ENCODE assay signal across 15 cellular contexts in genomic region chr3:63333815-63334214, GRCh38. TPM values are rescaled to one million over a fixed set of nuclear protein-coding genes. Genes with fewer than 3 reads are reported as not detected.
DNase-seq lines count a peak whose midpoint lies in the region; FAIRE-seq and TF ChIP-seq lines count a peak whose summit lies in the region.
"Had no signal": no experiment of that assay in that cellular context is flagged by ENCODE, and none has a peak within 500 bp of the region (broad histone marks: within the 10 kb centered on the region; RNA-seq: fewer than 3 reads in every experiment).

No MANE protein-coding gene starts in this region.

- H3K4me2 ChIP-seq in H9 (ENCODE audit: insufficient read depth, insufficient read length, low read length): no peak overlapping the region

- no peak overlapping the region for H3K4me3 Mint-ChIP-seq in H9
- H3K4me3 Mint-ChIP-seq in T-helper 2 cell treated with Interferon-gamma antibody and Interleukin-4, amounts not matched to agents 5 μg/mL and 100 μg/mL, for 36 hours: no peak overlapping the region
- H3K4me3 Mint-ChIP-seq: activated T-helper 17 cell treated with anti-CD3 and anti-CD28 coated beads, Interleukin-2, amount 50 U/mL, for 72 hours; central memory CD8-positive, alpha-beta T cell; nephron progenitor cell; stimulated activated memory B cell treated with anti-CD40 and anti-IgM and Interleukin-4, amounts not matched to agents 10 μg/mL and 1 μg/mL and 100 μg/mL, for 72 hours had no signal

- H2BK15ac ChIP-seq in H9 (ENCODE audit: low read depth, low read length): no peak overlapping the region

- H3K27me3 Mint-ChIP-seq in H9 (ENCODE audit: low read depth): no peaks in the 10 kb centered on the region; the same call in 1 of the 2 replicates
- H3K27me3 Mint-ChIP-seq in T-helper 2 cell treated with Interferon-gamma antibody and Interleukin-4, amounts not matched to agents 5 μg/mL and 100 μg/mL, for 36 hours (ENCODE audit: low read depth): no peaks in the 10 kb centered on the region
- H3K27me3 Mint-ChIP-seq: activated T-helper 17 cell treated with anti-CD3 and anti-CD28 coated beads, Interleukin-2, amount 50 U/mL, for 72 hours; central memory CD8-positive, alpha-beta T cell had no signal

- FAIRE-seq in urothelium cell line (lab: Jason Lieb, UNC): no peak

- in situ Hi-C loops in HAP-1 (cut with MboI; ENCODE audit: low sequenced_read_pairs): no loop called here

- H3K4ac ChIP-seq in H9 (ENCODE audit: low read depth, low read length): no peak overlapping the region

- no peak overlapping the region for H2BK120ac ChIP-seq in H9 (ENCODE audit: low read depth, low read length, poor library complexity, severe bottlenecking)

- H3K18ac ChIP-seq in H9 (ENCODE audit: insufficient read length, low read depth, low read length): no peak overlapping the region

- H2AK5ac ChIP-seq in H9 (ENCODE audit: insufficient read length, low read length): no peak overlapping the region

- H2BK20ac ChIP-seq in H9 (ENCODE audit: low read depth, low read length, poor library complexity, severe bottlenecking): no peak overlapping the region

- no peak overlapping the region for H3K56ac ChIP-seq in H9 (ENCODE audit: insufficient read length, low read depth, low read length)

- no peaks in the 10 kb centered on the region for H3K36me3 ChIP-seq in BE2C
- H3K36me3 ChIP-seq in HAP-1 (replicated peaks): no peaks in the 10 kb centered on the region

- no peaks in the 10 kb centered on the region for H3K23me2 ChIP-seq in H9 (ENCODE audit: insufficient read length, low read depth, low read length, poor library complexity, severe bottlenecking)

- H3K79me1 ChIP-seq in H9 (ENCODE audit: insufficient read depth, low read depth, low read length, poor library complexity, severe bottlenecking): no peaks in the 10 kb centered on the region

- no peak overlapping the region for H4K5ac ChIP-seq in H9 (ENCODE audit: insufficient read length, low read depth, low read length)

- H4K91ac ChIP-seq in H9 (ENCODE audit: insufficient read length, low read depth, low read length): no peak overlapping the region

- no peaks in the 10 kb centered on the region for H3K79me2 ChIP-seq in H9 (ENCODE audit: insufficient read depth, low read length)

- peaks cover 6 to 7% of the 10 kb centered on the region in 2 experiments for H3K4me1 Mint-ChIP-seq in H9
- no peaks in the 10 kb centered on the region for H3K4me1 Mint-ChIP-seq in T-helper 2 cell treated with Interferon-gamma antibody and Interleukin-4, amounts not matched to agents 5 μg/mL and 100 μg/mL, for 36 hours (ENCODE audit: low read depth)
- H3K4me1 Mint-ChIP-seq: activated T-helper 17 cell treated with anti-CD3 and anti-CD28 coated beads, Interleukin-2, amount 50 U/mL, for 72 hours; central memory CD8-positive, alpha-beta T cell; nephron progenitor cell; stimulated activated memory B cell treated with anti-CD40 and anti-IgM and Interleukin-4, amounts not matched to agents 10 μg/mL and 1 μg/mL and 100 μg/mL, for 72 hours had no signal

- no peaks in the 10 kb centered on the region for H4K20me1 ChIP-seq in H9 (ENCODE audit: control insufficient read depth, insufficient read depth, insufficient read length)

- H3T11ph ChIP-seq in H9 (ENCODE audit: low read length): no peak overlapping the region

- WGBS in H9 (ENCODE audit: extremely low coverage, insufficient read length, low lambda C conversion rate): no CpG with 5 or more reads among the region's 1 CpG

- H3K27me3 ChIP-seq in BE2C: no peaks in the 10 kb centered on the region
- H3K27me3 ChIP-seq in H9 (ENCODE audit: insufficient read depth, low read length): no peaks in the 10 kb centered on the region
- no peaks in the 10 kb centered on the region for H3K27me3 ChIP-seq in HAP-1 (ENCODE audit: low read depth)

- no peak overlapping the region for H4K8ac ChIP-seq in H9 (replicated peaks; ENCODE audit: insufficient read length, low read depth, low read length)

- no peak overlapping the region for H3K27ac Mint-ChIP-seq in H9
- no peak overlapping the region for H3K27ac Mint-ChIP-seq in T-helper 2 cell treated with Interferon-gamma antibody and Interleukin-4, amounts not matched to agents 5 μg/mL and 100 μg/mL, for 36 hours
- H3K27ac Mint-ChIP-seq: activated T-helper 17 cell treated with anti-CD3 and anti-CD28 coated beads, Interleukin-2, amount 50 U/mL, for 72 hours; nephron progenitor cell; stimulated activated memory B cell treated with anti-CD40 and anti-IgM and Interleukin-4, amounts not matched to agents 10 μg/mL and 1 μg/mL and 100 μg/mL, for 72 hours had no signal

- H3K4me3 ChIP-seq in BE2C (ENCODE audit: low read depth, low read length) (no peak overlapping the region), fibroblast of villous mesenchyme (ENCODE audit: low read depth, low read length) (no peak overlapping the region), HAP-1 (no peak overlapping the region)

- H3K14ac ChIP-seq in H9 (ENCODE audit: insufficient read depth, low read length): no peak overlapping the region

- no peaks in the 10 kb centered on the region for H3K9me3 Mint-ChIP-seq in H9
- H3K9me3 Mint-ChIP-seq in T-helper 2 cell treated with Interferon-gamma antibody and Interleukin-4, amounts not matched to agents 5 μg/mL and 100 μg/mL, for 36 hours: no peaks in the 10 kb centered on the region
- H3K9me3 Mint-ChIP-seq: activated T-helper 17 cell treated with anti-CD3 and anti-CD28 coated beads, Interleukin-2, amount 50 U/mL, for 72 hours; central memory CD8-positive, alpha-beta T cell; nephron progenitor cell; stimulated activated memory B cell treated with anti-CD40 and anti-IgM and Interleukin-4, amounts not matched to agents 10 μg/mL and 1 μg/mL and 100 μg/mL, for 72 hours had no signal

- CTCF ChIA-PET in RWPE1 (lab: Yijun Ruan, JAX): no interaction called here

- H3K4me1 ChIP-seq in BE2C (no peaks in the 10 kb centered on the region), H9 (ENCODE audit: insufficient read depth, low read length) (no peaks in the 10 kb centered on the region; the same call in 1 of the 2 replicates), HAP-1 (no peaks in the 10 kb centered on the region)

- no peak for DNase-seq in BE2C
- DNase-seq in H9: no peak
- no peak for DNase-seq in RWPE1 (ENCODE audit: low spot score)
- peak; percentile 28 for DNase-seq in fibroblast of villous mesenchyme (ENCODE audit: low read depth)
- no peak for DNase-seq in HAP-1 (ENCODE audit: low spot score in 2 of 2)
- DNase-seq in stimulated activated CD4-positive, alpha-beta T cell treated with anti-CD3 and anti-CD28 coated beads, Interleukin-12 subunit alpha, Interleukin-12 subunit beta, amount 100 ng/mL, for 4 hours: no peak
- DNase-seq in urothelium cell line (ENCODE audit: low spot score): no peak
- no peak for DNase-seq in T-helper 2 cell treated with Interferon-gamma antibody and Interleukin-4, amounts not matched to agents 5 μg/mL and 100 μg/mL, for 36 hours (ENCODE audit: low spot score)
- DNase-seq: activated CD4-positive, alpha-beta T cell treated with anti-CD3 and anti-CD28 coated beads for 48 hours; kidney glomerular epithelial cell; nephron progenitor cell had no signal

- H3K9me3 ChIP-seq in BE2C: no peaks in the 10 kb centered on the region
- no peaks in the 10 kb centered on the region for H3K9me3 ChIP-seq in H9 (ENCODE audit: control insufficient read depth, low read depth, low read length)
- no peaks in the 10 kb centered on the region for H3K9me3 ChIP-seq in HAP-1

- H2BK5ac ChIP-seq in H9 (ENCODE audit: insufficient read length, low read length): no peak overlapping the region

- no peak overlapping the region for H2AFZ ChIP-seq in H9 (ENCODE audit: low read length)

- TF ChIP-seq CTCF in BE2C (IDR thresholded peaks at IDR 0.05; ENCODE audit: low read depth, low read length) (0 out of 2 replicates have a peak, but pooled peaks have one; percentile 5), H9 (conservative IDR thresholded peaks at IDR 0.05) (peak; percentile 54; the same call in 2 of the 3 replicates), RWPE1 (conservative IDR thresholded peaks at IDR 0.05; ENCODE audit: low read depth) (peak; percentile 20; the same call in 1 of the 2 replicates), fibroblast of villous mesenchyme (IDR thresholded peaks at IDR 0.05; ENCODE audit: insufficient read depth, low read depth, low read length) (peak; percentile 13)

- no peak overlapping the region for H3K9ac ChIP-seq in H9 (ENCODE audit: extremely low read depth, insufficient read length, low read length)

- H3K27ac ChIP-seq in H9 (ENCODE audit: insufficient read length, low read depth, low read length) (no peak overlapping the region), RWPE1 (no peak overlapping the region)

- H3K23ac ChIP-seq in H9 (ENCODE audit: insufficient read length, low read depth, low read length): no peak overlapping the region

- no peaks in the 10 kb centered on the region for H3K36me3 Mint-ChIP-seq in H9 (ENCODE audit: insufficient read depth in 1 of 3, low read depth in 3 of 3)
- H3K36me3 Mint-ChIP-seq in T-helper 2 cell treated with Interferon-gamma antibody and Interleukin-4, amounts not matched to agents 5 μg/mL and 100 μg/mL, for 36 hours (ENCODE audit: low read depth): no peaks in the 10 kb centered on the region
- H3K36me3 Mint-ChIP-seq: stimulated activated memory B cell treated with anti-CD40 and anti-IgM and Interleukin-4, amounts not matched to agents 10 μg/mL and 1 μg/mL and 100 μg/mL, for 72 hours had no signal

- POLR2A ChIA-PET in RWPE1 (lab: Yijun Ruan, JAX; ENCODE audit: low non-redundant PET): no interaction called here

- H2BK12ac ChIP-seq in H9 (ENCODE audit: insufficient read length, low read depth, low read length): no peak overlapping the region

RNA-seq across cellular contexts. Expression of gene SYNPR, which starts 55.7 kb away (rescaled TPM):
- polyA plus RNA-seq in BE2C (2012; ENCODE audit: insufficient read depth, insufficient read length, low read depth): not detected
- total RNA-seq in H9 (2021): 0.17 and 0.64 TPM in 2 replicates
- total RNA-seq in fibroblast of villous mesenchyme: not detected in 2 replicates
- total RNA-seq: activated T-helper 17 cell treated with anti-CD3 and anti-CD28 coated beads, Interleukin-2, amount 50 U/mL, for 72 hours; NCI-H460 had no signal
